In genomic region chr5:67941750-67942450, GRCh38 we compare ENCODE assay signal across 24 cellular contexts.
DNase-seq lines count a peak whose midpoint lies in the region; ATAC-seq and TF ChIP-seq lines count a peak whose summit lies in the region.
"Had no signal": no experiment of that assay in that cellular context is flagged by ENCODE, and none has a peak within 500 bp of the region (broad histone marks: within the 10 kb centered on the region; RNA-seq: fewer than 3 reads in every experiment).

No MANE protein-coding gene starts in this region.

- H3K9ac ChIP-seq in muscle layer of colon (ENCODE audit: low read length) (no peak overlapping the region), neural progenitor cell (no peak overlapping the region)

- H3K4me2 ChIP-seq in neural progenitor cell, result no peak overlapping the region
- H3K4me2 ChIP-seq: A549, PC-9 had no signal

- H3F3A ChIP-seq in neural progenitor cell (ENCODE audit: low read depth), result no peaks in the 10 kb centered on the region

- 29% methylated on average over 3 of the region's 3 CpGs for WGBS in esophagus muscularis mucosa

- no peak overlapping the region for H3K4me3 Mint-ChIP-seq in neural progenitor cell
- H3K4me3 Mint-ChIP-seq: CD14-positive monocyte; memory B cell; nephron progenitor cell; stimulated activated naive B cell treated with anti-CD40 and anti-IgM and Interleukin-4, amounts not matched to agents 10 μg/mL and 1 μg/mL and 100 μg/mL, for 72 hours had no signal

- no peaks in the 10 kb centered on the region for H3K27me3 Mint-ChIP-seq in neural progenitor cell (ENCODE audit: insufficient read depth, low read depth)

- H3K27ac Mint-ChIP-seq in neural progenitor cell, result no peak overlapping the region
- H3K27ac Mint-ChIP-seq: activated T-helper 2 cell treated with anti-CD3 and anti-CD28 coated beads, Interferon-gamma antibody, Interleukin-2, Interleukin-4, amounts not matched to agents 10 μg/mL and 5 μg/mL and 100 μg/mL, durations not matched to agents 14 hours and 24 hours and 36 hours; CD14-positive monocyte; memory B cell; nephron progenitor cell; stimulated activated naive B cell treated with anti-CD40 and anti-IgM and Interleukin-4, amounts not matched to agents 10 μg/mL and 1 μg/mL and 100 μg/mL, for 72 hours had no signal

- no peaks in the 10 kb centered on the region for H4K20me1 ChIP-seq in neural progenitor cell (ENCODE audit: low read depth)

- ATAC-seq in RWPE2 (ENCODE audit: low read depth) (peak; percentile 79), HG03342 (IDR thresholded peaks at IDR 0.05; ENCODE audit: unreplicated experiment) (no peak)
- ATAC-seq: A549; psoas muscle; stimulated activated naive B cell treated with anti-CD40 and anti-IgM and Interleukin-4, amounts not matched to agents 10 μg/mL and 1 μg/mL and 100 μg/mL, for 72 hours had no signal

- H2AFZ ChIP-seq in ACC112 (ENCODE audit: low read length, unreplicated experiment), result peak overlapping the region; percentile 3
- no peak overlapping the region for H2AFZ ChIP-seq in neural progenitor cell (replicated peaks)
- H2AFZ ChIP-seq: PC-9 had no signal

- H3K27me3 ChIP-seq in ACC112 (ENCODE audit: insufficient read depth, low read length) (no peaks in the 10 kb centered on the region), RWPE2 (ENCODE audit: insufficient read depth, poor library complexity, severe bottlenecking) (no peaks in the 10 kb centered on the region), esophagus muscularis mucosa (no peaks in the 10 kb centered on the region), muscle layer of colon (ENCODE audit: control insufficient read depth in 1 of 2, insufficient read depth in 2 of 2, low read length in 2 of 2) (no peaks in the 10 kb centered on the region), neural progenitor cell (no peaks in the 10 kb centered on the region)
- H3K27me3 ChIP-seq: colonic mucosa, heart right ventricle had no signal

- H3K4me1 ChIP-seq in ACC112 (ENCODE audit: control insufficient read depth, insufficient read depth, low read length, unreplicated experiment), result no peaks in the 10 kb centered on the region
- peaks cover 14% of the 10 kb centered on the region for H3K4me1 ChIP-seq in RWPE2 (ENCODE audit: insufficient read depth, poor library complexity, severe bottlenecking)
- H3K4me1 ChIP-seq in esophagus muscularis mucosa, result peaks cover 4 to 23% (median 17%) of the 10 kb centered on the region in 4 donors
- H3K4me1 ChIP-seq in muscle layer of colon (ENCODE audit: insufficient read depth, low read length), result peaks cover 24% of the 10 kb centered on the region
- H3K4me1 ChIP-seq in neural progenitor cell, result no peaks in the 10 kb centered on the region
- H3K4me1 ChIP-seq: A549, colonic mucosa, psoas muscle had no signal

- TF ChIP-seq CTCF in RWPE2 (IDR thresholded peaks at IDR 0.05; ENCODE audit: poor library complexity, severe bottlenecking), result no peak
- no peak for TF ChIP-seq CTCF in esophagus muscularis mucosa (IDR thresholded peaks at IDR 0.05)
- no peak for TF ChIP-seq CTCF in neural progenitor cell (IDR thresholded peaks at IDR 0.05)

- H3K27ac ChIP-seq in ACC112 (ENCODE audit: low read depth, low read length), result no peak overlapping the region
- peak overlapping the region; percentile 54 for H3K27ac ChIP-seq in RWPE2 (ENCODE audit: poor library complexity, severe bottlenecking)
- H3K27ac ChIP-seq in esophagus muscularis mucosa (replicated peaks in 1 of 4), result peak overlapping the region; percentile 40 to 73 (median 55)
- peak overlapping the region; percentile 59 for H3K27ac ChIP-seq in muscle layer of colon (ENCODE audit: low read depth, low read length)
- H3K27ac ChIP-seq in neural progenitor cell, result no peak overlapping the region
- H3K27ac ChIP-seq: A549, colonic mucosa, PC-9, psoas muscle had no signal

- H3K36me3 ChIP-seq in ACC112 (ENCODE audit: insufficient read depth, low read length) (no peaks in the 10 kb centered on the region), RWPE2 (ENCODE audit: low read depth) (no peaks in the 10 kb centered on the region), esophagus muscularis mucosa (no peaks in the 10 kb centered on the region), muscle layer of colon (ENCODE audit: insufficient read depth, low read length) (no peaks in the 10 kb centered on the region), neural progenitor cell (no peaks in the 10 kb centered on the region)
- H3K36me3 ChIP-seq: colonic mucosa, heart right ventricle had no signal

- DNase-seq in RWPE2 (ENCODE audit: low spot score) (no peak), esophagus muscularis mucosa (ENCODE audit: extremely low spot score) (no peak), DMS153 treated with DMSO at 0.1 percent for 48 hours (lab: John Stamatoyannopoulos, UW; ENCODE audit: unreplicated experiment) (no peak), neural progenitor cell (ENCODE audit: low spot score) (no peak)
- DNase-seq in activated effector memory CD4-positive, alpha-beta T cell treated with Interleukin-2 at 50 U/mL for 16 hours, result no peak
- DNase-seq: amygdala; colonic mucosa; DMS 273 treated with DMSO at 0.1 percent for 48 hours; heart right ventricle; kidney; NCI-H2227 treated with DMSO at 0.1 percent for 48 hours; nephron progenitor cell; PC-9; psoas muscle; stimulated activated CD4-positive, alpha-beta T cell treated with anti-CD3 and anti-CD28 coated beads, Interleukin-15, amount 100 ng/mL, for 24 hours; stimulated activated naive B cell treated with anti-CD40 and anti-IgM and Interleukin-4, amounts not matched to agents 10 μg/mL and 1 μg/mL and 100 μg/mL, for 72 hours; trophoblast cell had no signal

- intact Hi-C loops in esophagus muscularis mucosa (cut with DNase I), result no loop called here

- no peak for TF ChIP-seq EP300 in esophagus muscularis mucosa (IDR thresholded peaks at IDR 0.05)

- H3K4me1 Mint-ChIP-seq in neural progenitor cell, result peaks cover 5% of the 10 kb centered on the region
- H3K4me1 Mint-ChIP-seq: CD14-positive monocyte; memory B cell; stimulated activated naive B cell treated with anti-CD40 and anti-IgM and Interleukin-4, amounts not matched to agents 10 μg/mL and 1 μg/mL and 100 μg/mL, for 72 hours had no signal

- H3K9me3 ChIP-seq in RWPE2 (ENCODE audit: severe bottlenecking) (no peaks in the 10 kb centered on the region), esophagus muscularis mucosa (no peaks in the 10 kb centered on the region), muscle layer of colon (ENCODE audit: low read length) (no peaks in the 10 kb centered on the region), neural progenitor cell (ENCODE audit: low read depth) (no peaks in the 10 kb centered on the region)
- H3K9me3 ChIP-seq: A549, colonic mucosa, heart right ventricle, psoas muscle had no signal

- no peaks in the 10 kb centered on the region for H3K36me3 Mint-ChIP-seq in neural progenitor cell
- H3K36me3 Mint-ChIP-seq: CD14-positive monocyte; memory B cell; stimulated activated naive B cell treated with anti-CD40 and anti-IgM and Interleukin-4, amounts not matched to agents 10 μg/mL and 1 μg/mL and 100 μg/mL, for 72 hours had no signal

- no peak for TF ChIP-seq POLR2A in esophagus muscularis mucosa (IDR thresholded peaks at IDR 0.05; ENCODE audit: low read depth)

- H3K4me3 ChIP-seq in ACC112 (ENCODE audit: low read depth, low read length), result peak overlapping the region; percentile 1; the same call in 1 of the 2 replicates
- no peak overlapping the region for H3K4me3 ChIP-seq in RWPE2 (ENCODE audit: severe bottlenecking)
- H3K4me3 ChIP-seq in esophagus muscularis mucosa, result no peak overlapping the region
- no peak overlapping the region for H3K4me3 ChIP-seq in muscle layer of colon (ENCODE audit: low read depth in 1 of 2, low read length in 2 of 2)
- H3K4me3 ChIP-seq in neural progenitor cell, result no peak overlapping the region
- H3K4me3 ChIP-seq: A549, colonic mucosa, heart right ventricle, PC-9, psoas muscle had no signal

- H3K9me3 Mint-ChIP-seq in neural progenitor cell, result no peaks in the 10 kb centered on the region
- H3K9me3 Mint-ChIP-seq: activated T-helper 2 cell treated with anti-CD3 and anti-CD28 coated beads, Interferon-gamma antibody, Interleukin-2, Interleukin-4, amounts not matched to agents 10 μg/mL and 5 μg/mL and 100 μg/mL, durations not matched to agents 14 hours and 24 hours and 36 hours; memory B cell; stimulated activated naive B cell treated with anti-CD40 and anti-IgM and Interleukin-4, amounts not matched to agents 10 μg/mL and 1 μg/mL and 100 μg/mL, for 72 hours had no signal

- no peaks in the 10 kb centered on the region for H3K79me2 ChIP-seq in ACC112 (ENCODE audit: control insufficient read depth, insufficient read depth, low read length, unreplicated experiment)
- no peaks in the 10 kb centered on the region for H3K79me2 ChIP-seq in neural progenitor cell (ENCODE audit: low read depth)

Comparison
In these comparisons a context has a peak if more than half of its experiments do, and no peak if none do; other contexts are left out.
1. H3K27ac ChIP-seq: peak in RWPE2 (single experiment), esophagus muscularis mucosa (4 of 4) and muscle layer of colon (single experiment); none in ACC112 (single experiment) and neural progenitor cell (single experiment).